9 cellular contexts compared by ENCODE assay signal in genomic region chr2:43239981-43240761, GRCh38. TPM values are rescaled to one million over a fixed set of nuclear protein-coding genes. Genes with fewer than 3 reads are reported as not detected.
DNase-seq lines count a peak whose midpoint lies in the region; ATAC-seq and TF ChIP-seq lines count a peak whose summit lies in the region.
"Had no signal": no experiment of that assay in that cellular context is flagged by ENCODE, and none has a peak within 500 bp of the region (broad histone marks: within the 10 kb centered on the region; RNA-seq: fewer than 3 reads in every experiment).

No MANE protein-coding gene starts in this region.

- TF ChIP-seq POLR2A in lower leg skin (IDR thresholded peaks at IDR 0.05) = no peak

- H3K27me3 ChIP-seq in DOHH2 (ENCODE audit: control insufficient read depth, low read length) = no peaks in the 10 kb centered on the region
- H3K27me3 ChIP-seq in ascending aorta = no peaks in the 10 kb centered on the region
- no peaks in the 10 kb centered on the region for H3K27me3 ChIP-seq in muscle layer of duodenum (ENCODE audit: low read depth, low read length)

- no peak overlapping the region for H3K4me3 ChIP-seq in DOHH2 (ENCODE audit: low read length)
- H3K4me3 ChIP-seq in ascending aorta = no peak overlapping the region
- no peak overlapping the region for H3K4me3 ChIP-seq in muscle layer of duodenum (ENCODE audit: low read depth in 1 of 2, low read length in 2 of 2)
- no peak overlapping the region for H3K4me3 ChIP-seq in lower leg skin (ENCODE audit: low read depth, poor library complexity, severe bottlenecking)

- H3K9me3 ChIP-seq in DOHH2 (ENCODE audit: control insufficient read depth, insufficient read depth, low read length) (no peaks in the 10 kb centered on the region), ascending aorta (no peaks in the 10 kb centered on the region), muscle layer of duodenum (ENCODE audit: control insufficient read depth in 1 of 2, low read length in 2 of 2) (no peaks in the 10 kb centered on the region)

- intact Hi-C loops in ascending aorta (cut with DNase I) (no loop called here), lower leg skin (cut with DNase I; ENCODE audit: low total_unique reads) (loop anchor here (10.0 kb wide), 1 partner anchor 305 kb away; no protein-coding TSS in a partner anchor)

- peaks cover 22% of the 10 kb centered on the region for H3K4me1 ChIP-seq in DOHH2 (ENCODE audit: control insufficient read depth, low read length)
- no peaks in the 10 kb centered on the region for H3K4me1 ChIP-seq in ascending aorta
- H3K4me1 ChIP-seq in muscle layer of duodenum (ENCODE audit: control insufficient read depth in 1 of 2, insufficient read depth in 2 of 2, low read length in 2 of 2) = peaks cover 0 to 4% of the 10 kb centered on the region in 2 donors

- peak; percentile 33 for ATAC-seq in HG02642 (IDR thresholded peaks at IDR 0.05; ENCODE audit: poor library complexity, unreplicated experiment)
- no peak for ATAC-seq in HG02763 (IDR thresholded peaks at IDR 0.05; ENCODE audit: unreplicated experiment)
- no peak for ATAC-seq in HG03045 (IDR thresholded peaks at IDR 0.05; ENCODE audit: unreplicated experiment)

- WGBS in lower leg skin, 2 donors = 87 to 88% methylated on average over 13 of the region's 13 CpGs

- H3K36me3 ChIP-seq in DOHH2 (ENCODE audit: control insufficient read depth, low read length) (no peaks in the 10 kb centered on the region), ascending aorta (no peaks in the 10 kb centered on the region), muscle layer of duodenum (ENCODE audit: control insufficient read depth in 1 of 2, insufficient read depth in 2 of 2, low read length in 2 of 2) (no peaks in the 10 kb centered on the region)

- DNase-seq in ascending aorta (ENCODE audit: low spot score in 2 of 2) (no peak), lower leg skin (ENCODE audit: low spot score in 2 of 2) (no peak), T-helper 2 cell (no peak)
- DNase-seq: NCI-H1105 treated with DMSO at 0.1 percent for 48 hours had no signal

- H3K79me2 ChIP-seq in DOHH2 (ENCODE audit: control insufficient read depth, low read length) = no peaks in the 10 kb centered on the region

- no peaks in the 10 kb centered on the region for H4K20me1 ChIP-seq in DOHH2 (ENCODE audit: control insufficient read depth, insufficient read depth, low read depth, low read length)

- no peak overlapping the region for H3K27ac ChIP-seq in DOHH2 (ENCODE audit: low read depth, low read length)
- peak overlapping the region; percentile 40 to 47 for H3K27ac ChIP-seq in ascending aorta
- H3K27ac ChIP-seq in muscle layer of duodenum (ENCODE audit: low read length) = peak overlapping the region; percentile 74

- H3K9me2 ChIP-seq in DOHH2 (replicated peaks; ENCODE audit: control insufficient read depth, low read length) = no peaks in the 10 kb centered on the region

- TF ChIP-seq CTCF in DOHH2 (IDR thresholded peaks at IDR 0.05; ENCODE audit: low read depth, low read length, poor library complexity, severe bottlenecking) (peak; percentile 45), ascending aorta (IDR thresholded peaks at IDR 0.05) (no peak), lower leg skin (IDR thresholded peaks at IDR 0.05) (no peak)

- 0 out of 2 replicates have a peak overlapping the region, but pooled peaks have one; percentile 26 for H3K4me2 ChIP-seq in DOHH2 (ENCODE audit: low read length)

- H3F3A ChIP-seq in DOHH2 (ENCODE audit: control insufficient read depth, insufficient read depth) = no peaks in the 10 kb centered on the region

RNA-seq across cellular contexts. Expression of gene ZFP36L2, which starts 13.8 kb away (rescaled TPM):
- total RNA-seq in ascending aorta = 148 TPM
- 100 to 1,000 TPM; 137 to 329 (median 147) TPM for total RNA-seq in lower leg skin
